Comparison of ENCODE assay signal across 8 cellular contexts in the genomic region with DNA sequence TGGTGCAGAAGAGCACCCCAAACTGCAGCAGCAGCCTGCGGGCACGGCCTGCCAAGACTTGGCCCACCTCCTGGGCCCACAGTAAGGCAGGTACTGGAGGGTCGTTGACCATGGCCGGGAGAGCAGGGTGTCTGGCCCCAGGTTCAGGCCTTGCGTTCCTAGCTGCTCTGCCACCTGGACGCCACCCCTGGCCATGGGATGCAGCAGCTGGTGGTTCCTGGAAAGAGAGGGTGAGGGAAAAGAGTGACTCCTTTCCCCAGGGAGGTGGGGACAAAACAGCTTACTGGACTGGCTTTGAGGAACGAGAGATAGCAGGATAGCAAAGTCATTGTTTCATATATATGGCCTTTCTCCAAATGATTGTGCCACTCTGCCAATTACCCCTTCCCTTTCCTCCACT. TPM values are rescaled to one million over a fixed set of nuclear protein-coding genes. Genes with fewer than 3 reads are reported as not detected.
DNase-seq lines count a peak whose midpoint lies in the region; ATAC-seq and TF ChIP-seq lines count a peak whose summit lies in the region.

No MANE protein-coding gene starts in this region.

- H3K36me3 ChIP-seq in BJ (ENCODE audit: control insufficient read depth, insufficient read depth, low read length): no peaks in the 10 kb centered on the region; the same call in none of the 2 replicates
- peaks cover 0 to 20% of the 10 kb centered on the region in 2 donors for H3K36me3 ChIP-seq in adrenal gland (replicated peaks in 1 of 2)
- H3K36me3 ChIP-seq in tibial artery: peaks cover under 1 to 19% (median 2%) of the 10 kb centered on the region in 3 donors

- no peaks in the 10 kb centered on the region for H3K9me3 ChIP-seq in adrenal gland (replicated peaks in 1 of 3)
- no peaks in the 10 kb centered on the region for H3K9me3 ChIP-seq in tibial artery

- H3K4me3 ChIP-seq in BJ (ENCODE audit: low read depth, low read length) (peak overlapping the region; percentile 58), adrenal gland (peak overlapping the region in 2 of 4 donors; percentile 39 to 69), tibial artery (peak overlapping the region; percentile 61 to 71)

- no peaks in the 10 kb centered on the region for H3K27me3 Mint-ChIP-seq in IgD-negative memory B cell

- no peak for ATAC-seq in GM18519 (IDR thresholded peaks at IDR 0.05; ENCODE audit: low FRiP score, unreplicated experiment)
- ATAC-seq in GM19397 (IDR thresholded peaks at IDR 0.05; ENCODE audit: unreplicated experiment): no peak

- POLR2A ChIA-PET in BJ (lab: Charles Lee): interaction anchor here (0.7 kb wide), 1 partner anchor 26 kb away, joined by 5 read pairs; no protein-coding TSS in a partner anchor

- TF ChIP-seq CTCF in BJ (IDR thresholded peaks at IDR 0.05; ENCODE audit: insufficient read depth, low read depth, low read length) (no peak), adrenal gland (IDR thresholded peaks at IDR 0.05) (peak in 1 of 6 experiments; percentile 3), tibial artery (IDR thresholded peaks at IDR 0.05) (no peak)

- intact Hi-C loops in adrenal gland (cut with DNase I): no loop called here
- intact Hi-C loops in tibial artery (cut with DNase I; ENCODE audit: low total_unique reads): loop anchor here (10.0 kb wide), 1 partner anchor 91 kb away; the partner anchor contains the start of genes EML3 and ROM1

- TF ChIP-seq POLR2A in adrenal gland (IDR thresholded peaks at IDR 0.05): no peak

- CTCF ChIA-PET in BJ (lab: Yijun Ruan, JAX): interaction anchor here (0.5 to 2.4 kb wide), 9 partner anchors 9 to 157 kb away, joined by 3 to 15 read pairs (median 4); partner anchors contain the start of genes C11orf98, CSKMT and LRRN4CL

- 45 to 52% (median 48%) methylated on average over 7 of the region's 7 CpGs for WGBS in adrenal gland, 4 donors

- H3K4me3 Mint-ChIP-seq in IgD-negative memory B cell: peak overlapping the region; percentile 90 to 99 (median 96)

- peak overlapping the region; percentile 94 to 96 (median 96) for H3K27ac Mint-ChIP-seq in IgD-negative memory B cell

- DNase-seq in BJ (ENCODE audit: low read depth) (no peak), adrenal gland (peak in 5 of 7 donors; percentile 35 to 61 (median 42)), kidney tubule cell (ENCODE audit: low spot score) (peak; percentile 59), tibial artery (no peak), cerebellar cortex (ENCODE audit: low spot score) (no peak)

- H3K4me1 Mint-ChIP-seq in IgD-negative memory B cell: peaks cover 28 to 34% (median 29%) of the 10 kb centered on the region in 3 donors

- H3K36me3 Mint-ChIP-seq in IgD-negative memory B cell: peaks cover 3% of the 10 kb centered on the region

- H3K27me3 ChIP-seq in BJ (ENCODE audit: control insufficient read depth, insufficient read depth, low read length) (no peaks in the 10 kb centered on the region), adrenal gland (no peaks in the 10 kb centered on the region), tibial artery (no peaks in the 10 kb centered on the region)

- H3K9me3 Mint-ChIP-seq in IgD-negative memory B cell: no peaks in the 10 kb centered on the region

- H3K27ac ChIP-seq in adrenal gland: peak overlapping the region in 4 of 5 donors; percentile 74 to 92 (median 79)
- peak overlapping the region; percentile 68 to 85 for H3K27ac ChIP-seq in tibial artery

- H3K4me1 ChIP-seq in adrenal gland (replicated peaks in 1 of 2) (peaks cover 22 to 32% of the 10 kb centered on the region in 2 donors), tibial artery (peaks cover 0 to 38% (median 33%) of the 10 kb centered on the region in 4 donors)

RNA-seq across cellular contexts. Expression of gene BSCL2, which starts 1.8 kb away (rescaled TPM):
- polyA plus RNA-seq in BJ (2011; rRNA removed) (70.8 and 94.1 TPM in 2 replicates), IgD-negative memory B cell (48.2 TPM), adrenal gland (100 to 1,000 TPM; 134 to 653 (median 440) TPM)
- 47.3 and 89.8 TPM in 2 replicates for polyA minus RNA-seq in BJ (2011; rRNA and poly(A)+ RNA removed)
- total RNA-seq in adrenal gland: 100 to 1,000 TPM in 5 of 8 donors, 10 to 100 TPM in 3; 77.6 to 185 (median 105) TPM

RNA-seq across cellular contexts. Expression of gene GNG3, which starts 2.1 kb away (rescaled TPM):
- polyA plus RNA-seq in BJ (2011; rRNA removed) (not detected in 2 replicates), IgD-negative memory B cell (13.3 TPM), adrenal gland (10 to 100 TPM in 1 of 3 donors, 1 to 10 TPM in 2; 4.1 to 15.7 (median 6.4) TPM)
- not detected in 2 replicates for polyA minus RNA-seq in BJ (2011; rRNA and poly(A)+ RNA removed)
- 1 to 10 TPM in 2 of 8 donors, under 1 TPM in 4, not detected in 2; 0.39 to 3.2 (median 0.94) TPM for total RNA-seq in adrenal gland

RNA-seq across cellular contexts. Expression of gene LRRN4CL, which starts 16.1 kb away (rescaled TPM):
- 2.6 and 2.9 TPM in 2 replicates for polyA plus RNA-seq in BJ (2011; rRNA removed)
- 0.93 and 1.1 TPM in 2 replicates for polyA minus RNA-seq in BJ (2011; rRNA and poly(A)+ RNA removed)
- polyA plus RNA-seq in IgD-negative memory B cell: not detected
- total RNA-seq in adrenal gland: 10 to 100 TPM in 6 of 8 donors, 1 to 10 TPM in 2; 6.5 to 29.9 (median 14.7) TPM
- 1 to 10 TPM; 5.7 to 9.3 (median 6.4) TPM for polyA plus RNA-seq in adrenal gland

RNA-seq across cellular contexts. Expression of gene HNRNPUL2, which starts 21.9 kb away (rescaled TPM):
- polyA plus RNA-seq in BJ (2011; rRNA removed): 10.0 and 17.3 TPM in 2 replicates
- 7.9 and 13.1 TPM in 2 replicates for polyA minus RNA-seq in BJ (2011; rRNA and poly(A)+ RNA removed)
- polyA plus RNA-seq in IgD-negative memory B cell: 2.8 TPM
- total RNA-seq in adrenal gland: 10 to 100 TPM; 10.3 to 34.5 (median 20.2) TPM
- 10 to 100 TPM; 23.8 to 40.2 (median 38.1) TPM for polyA plus RNA-seq in adrenal gland

RNA-seq across cellular contexts. Expression of gene TTC9C, which starts 22.9 kb away (rescaled TPM):
- 31.7 and 32.6 TPM in 2 replicates for polyA plus RNA-seq in BJ (2011; rRNA removed)
- 14.2 and 16.7 TPM in 2 replicates for polyA minus RNA-seq in BJ (2011; rRNA and poly(A)+ RNA removed)
- 35.0 TPM for polyA plus RNA-seq in IgD-negative memory B cell
- total RNA-seq in adrenal gland: 10 to 100 TPM; 10.7 to 32.6 (median 24.2) TPM
- 10 to 100 TPM; 36.7 to 93.9 (median 46.3) TPM for polyA plus RNA-seq in adrenal gland

Comparison
In these comparisons a context has a peak if more than half of its experiments do, and no peak if none do; other contexts are left out.
1. DNase-seq: peak in adrenal gland (5 of 7) and kidney tubule cell (single experiment); none in BJ (single experiment), tibial artery (0 of 2) and cerebellar cortex (single experiment).